13 cellular contexts compared by ENCODE assay signal in genomic region chr16:17423195-17423594, GRCh38.
"Had no signal": no experiment of that assay in that cellular context is flagged by ENCODE, and none has a peak within 500 bp of the region (broad histone marks: within the 10 kb centered on the region; RNA-seq: fewer than 3 reads in every experiment).

No MANE protein-coding gene starts in this region.

- DNase-seq: activated CD4-positive, CD25-positive, alpha-beta regulatory T cell; activated naive CD4-positive, alpha-beta T cell treated with anti-CD3 and anti-CD28 coated beads, Interleukin-2, amount 10 ng/mL, durations not matched to agents 7 days and 5 days; dorsolateral prefrontal cortex; erythroblast; gastrocnemius medialis; kidney glomerular epithelial cell; spleen; stomach; testis; upper lobe of right lung had no signal

- H3K9me3 Mint-ChIP-seq: activated T-helper 2 cell treated with anti-CD3 and anti-CD28 coated beads, Interferon-gamma antibody, Interleukin-2, Interleukin-4, amounts not matched to agents 10 μg/mL and 5 μg/mL and 100 μg/mL, durations not matched to agents 14 hours and 24 hours and 36 hours had no signal

- H3K27me3 ChIP-seq: dorsolateral prefrontal cortex, gastrocnemius medialis, spleen, stomach, testis, upper lobe of right lung had no signal

- FAIRE-seq: TTC549 had no signal

- H3K36me3 ChIP-seq: gastrocnemius medialis, spleen, stomach, upper lobe of right lung had no signal

- H3K4me3 Mint-ChIP-seq: activated naive CD4-positive, alpha-beta T cell treated with anti-CD3 and anti-CD28 coated beads, Interleukin-2, amount 10 ng/mL, durations not matched to agents 7 days and 5 days had no signal

- H3K27ac ChIP-seq: dorsolateral prefrontal cortex, gastrocnemius medialis, spleen, stomach, testis, upper lobe of right lung had no signal

- H3K27me3 Mint-ChIP-seq: activated naive CD4-positive, alpha-beta T cell treated with anti-CD3 and anti-CD28 coated beads, Interleukin-2, amount 10 ng/mL, durations not matched to agents 7 days and 5 days had no signal

- H3K4me3 ChIP-seq: dorsolateral prefrontal cortex, gastrocnemius medialis, spleen, stomach, testis, upper lobe of right lung had no signal

- H3K9me3 ChIP-seq: gastrocnemius medialis, spleen, testis, upper lobe of right lung had no signal

- H3K4me1 ChIP-seq: gastrocnemius medialis, stomach, testis, upper lobe of right lung had no signal

- ATAC-seq: gastrocnemius medialis, sciatic nerve, upper lobe of right lung had no signal
